In genomic region chr16:51388516-51388951, GRCh38 we compare ENCODE assay signal across 28 cellular contexts.
"Had no signal": no experiment of that assay in that cellular context is flagged by ENCODE, and none has a peak within 500 bp of the region (broad histone marks: within the 10 kb centered on the region; RNA-seq: fewer than 3 reads in every experiment).

No MANE protein-coding gene starts in this region.

- H2AFZ ChIP-seq: hepatocyte had no signal

- H3K36me3 Mint-ChIP-seq: activated naive CD4-positive, alpha-beta T cell treated with anti-CD3 and anti-CD28 coated beads, Interleukin-2, amount 50 U/mL, for 24 hours; natural killer cell treated with Interleukin-12 subunit alpha and Interleukin-12 subunit beta and Interleukin-15 and Interleukin-18, amount 100 ng/mL, for 72 hours had no signal

- H3K4me1 Mint-ChIP-seq: activated CD4-positive, alpha-beta memory T cell treated with anti-CD3 and anti-CD28 coated beads, Interleukin-2, amount 10 ng/mL, durations not matched to agents 7 days and 5 days; activated CD4-positive, alpha-beta T cell treated with anti-CD3 and anti-CD28 coated beads, Interleukin-2, amount 10 ng/mL, durations not matched to agents 7 days and 5 days; activated naive CD4-positive, alpha-beta T cell treated with anti-CD3 and anti-CD28 coated beads, Interleukin-2, amount 50 U/mL, for 24 hours; activated naive CD8-positive, alpha-beta T cell treated with anti-CD3 and anti-CD28 coated beads, Interleukin-2, amount 50 U/mL, for 24 hours; activated T-helper 17 cell treated with anti-CD3 and anti-CD28 coated beads, Interleukin-2, amount 50 U/mL, for 72 hours had no signal

- ATAC-seq: activated naive CD8-positive, alpha-beta T cell treated with anti-CD3 and anti-CD28 coated beads, Interleukin-2, amount 50 U/mL, for 24 hours; activated T-helper 17 cell treated with anti-CD3 and anti-CD28 coated beads, Interleukin-2, amount 50 U/mL, for 72 hours; body of pancreas; gastrocnemius medialis; left colon; natural killer cell treated with Interleukin-12 subunit alpha and Interleukin-12 subunit beta and Interleukin-15 and Interleukin-18, amount 100 ng/mL, for 72 hours; right lobe of liver had no signal

- H3K36me3 ChIP-seq: cardiac muscle cell, colonic mucosa, esophagus squamous epithelium, gastrocnemius medialis, right lobe of liver, transverse colon had no signal

- H3K9me3 ChIP-seq: body of pancreas, colonic mucosa, esophagus squamous epithelium, gastrocnemius medialis, right lobe of liver, testis, transverse colon had no signal

- FAIRE-seq: endometrium, keratinocyte had no signal

- H3K4me3 ChIP-seq: body of pancreas, cardiac muscle cell, colonic mucosa, esophagus squamous epithelium, gastrocnemius medialis, hepatocyte, right lobe of liver, testis, transverse colon had no signal

- H3K27ac ChIP-seq: body of pancreas, cardiac muscle cell, colonic mucosa, epithelial cell of prostate, esophagus squamous epithelium, gastrocnemius medialis, hepatocyte, right lobe of liver, testis, transverse colon had no signal

- H3K27me3 ChIP-seq: body of pancreas, cardiac muscle cell, colonic mucosa, gastrocnemius medialis, hepatocyte, right lobe of liver, testis, transverse colon had no signal

- DNase-seq: activated CD4-positive, alpha-beta memory T cell treated with anti-CD3 and anti-CD28 coated beads, Interleukin-2, amount 10 ng/mL, durations not matched to agents 7 days and 5 days; activated CD4-positive, alpha-beta T cell treated with anti-CD3 and anti-CD28 coated beads for 1 hour; activated CD4-positive, alpha-beta T cell treated with anti-CD3 and anti-CD28 coated beads, Interleukin-2, amount 10 ng/mL, durations not matched to agents 7 days and 5 days; activated CD8-positive, alpha-beta memory T cell treated with anti-CD3 and anti-CD28 coated beads, Interleukin-2, amount 50 U/mL, for 48 hours; activated naive CD8-positive, alpha-beta T cell treated with anti-CD3 and anti-CD28 coated beads, Interleukin-2, amount 50 U/mL, for 24 hours; activated T-cell treated with anti-CD3 and anti-CD28 coated beads, Interleukin-2, amount 50 U/mL, for 24 hours; body of pancreas; cerebellar nuclear complex; colonic mucosa; effector CD8-positive, alpha-beta T cell; esophagus squamous epithelium; gastrocnemius medialis; left colon; mammary epithelial cell; right lobe of liver; stimulated activated CD4-positive, alpha-beta T cell treated with anti-CD3 and anti-CD28 coated beads, Interleukin-2, amount 100 ng/mL, for 48 hours; stimulated activated naive CD4-positive, alpha-beta T cell treated with Interleukin-2 at 50 U/mL for 16 hours; T-helper 2 cell; testis; transverse colon had no signal

- H3K4me3 Mint-ChIP-seq: activated CD4-positive, alpha-beta memory T cell treated with anti-CD3 and anti-CD28 coated beads, Interleukin-2, amount 10 ng/mL, durations not matched to agents 7 days and 5 days; activated CD4-positive, alpha-beta T cell treated with anti-CD3 and anti-CD28 coated beads, Interleukin-2, amount 10 ng/mL, durations not matched to agents 7 days and 5 days; activated naive CD4-positive, alpha-beta T cell treated with anti-CD3 and anti-CD28 coated beads, Interleukin-2, amount 50 U/mL, for 24 hours; activated naive CD8-positive, alpha-beta T cell treated with anti-CD3 and anti-CD28 coated beads, Interleukin-2, amount 50 U/mL, for 24 hours; activated T-cell treated with anti-CD3 and anti-CD28 coated beads, Interleukin-2, amount 50 U/mL, for 24 hours; activated T-helper 17 cell treated with anti-CD3 and anti-CD28 coated beads, Interleukin-2, amount 50 U/mL, for 72 hours; natural killer cell treated with Interleukin-12 subunit alpha and Interleukin-12 subunit beta and Interleukin-15 and Interleukin-18, amount 100 ng/mL, for 72 hours had no signal

- H3K27me3 Mint-ChIP-seq: activated CD4-positive, alpha-beta memory T cell treated with anti-CD3 and anti-CD28 coated beads, Interleukin-2, amount 10 ng/mL, durations not matched to agents 7 days and 5 days; activated CD4-positive, alpha-beta T cell treated with anti-CD3 and anti-CD28 coated beads, Interleukin-2, amount 10 ng/mL, durations not matched to agents 7 days and 5 days; activated naive CD4-positive, alpha-beta T cell treated with anti-CD3 and anti-CD28 coated beads, Interleukin-2, amount 50 U/mL, for 24 hours; activated naive CD8-positive, alpha-beta T cell treated with anti-CD3 and anti-CD28 coated beads, Interleukin-2, amount 50 U/mL, for 24 hours; activated T-cell treated with anti-CD3 and anti-CD28 coated beads, Interleukin-2, amount 50 U/mL, for 24 hours; activated T-helper 17 cell treated with anti-CD3 and anti-CD28 coated beads, Interleukin-2, amount 50 U/mL, for 72 hours had no signal

- H3K79me2 ChIP-seq: hepatocyte had no signal

- H3K4me2 ChIP-seq: hepatocyte had no signal

- H3K4me1 ChIP-seq: body of pancreas, colonic mucosa, esophagus squamous epithelium, gastrocnemius medialis, right lobe of liver, testis, transverse colon had no signal
